9 cellular contexts compared by ENCODE assay signal in genomic region chr9:23821400-23822181, GRCh38. TPM values are rescaled to one million over a fixed set of nuclear protein-coding genes. Genes with fewer than 3 reads are reported as not detected.
DNase-seq lines count a peak whose midpoint lies in the region; ATAC-seq and TF ChIP-seq lines count a peak whose summit lies in the region.
"Had no signal": no experiment of that assay in that cellular context is flagged by ENCODE, and none has a peak within 500 bp of the region (broad histone marks: within the 10 kb centered on the region; RNA-seq: fewer than 3 reads in every experiment).

No MANE protein-coding gene starts in this region.

- CTCF ChIA-PET in activated CD8-positive, alpha-beta T cell treated with anti-CD3 and anti-CD28 coated beads for 36 hours (lab: Charles Lee): no interaction called here

- WGBS in tibial nerve, 2 donors: 1% methylated on average over 17 to 78 of the region's 95 CpGs

- no peak for TF ChIP-seq POLR2A in tibial nerve (IDR thresholded peaks at IDR 0.05)

- H3K4me3 ChIP-seq in ascending aorta (peak overlapping the region; percentile 58 to 60), tibial nerve (peak overlapping the region in 3 of 4 donors; percentile 15 to 50 (median 19))

- no peak overlapping the region for H3K27ac Mint-ChIP-seq in activated CD8-positive, alpha-beta T cell treated with anti-CD3 and anti-CD28 coated beads for 36 hours
- H3K27ac Mint-ChIP-seq: B cell had no signal

- H3K4me1 ChIP-seq in ascending aorta (no peaks in the 10 kb centered on the region), tibial nerve (peaks cover 0 to 44% (median 3%) of the 10 kb centered on the region in 4 donors)

- TF ChIP-seq CTCF in ascending aorta (IDR thresholded peaks at IDR 0.05) (no peak), tibial nerve (IDR thresholded peaks at IDR 0.05) (no peak)
- TF ChIP-seq CTCF in activated CD8-positive, alpha-beta T cell treated with anti-CD3 and anti-CD28 coated beads for 36 hours (IDR thresholded peaks at IDR 0.05): no peak

- peaks cover 2% of the 10 kb centered on the region for H3K36me3 Mint-ChIP-seq in activated CD8-positive, alpha-beta T cell treated with anti-CD3 and anti-CD28 coated beads for 36 hours (ENCODE audit: low read depth)

- intact Hi-C loops in ascending aorta (cut with DNase I): no loop called here
- intact Hi-C loops in activated CD8-positive, alpha-beta T cell treated with anti-CD3 and anti-CD28 coated beads for 36 hours (cut with micrococcal nuclease): no loop called here

- H3K27me3 Mint-ChIP-seq in activated CD8-positive, alpha-beta T cell treated with anti-CD3 and anti-CD28 coated beads for 36 hours: peaks cover 42% of the 10 kb centered on the region

- H3K4me1 Mint-ChIP-seq in activated CD8-positive, alpha-beta T cell treated with anti-CD3 and anti-CD28 coated beads for 36 hours (ENCODE audit: low read depth): peaks cover 4% of the 10 kb centered on the region
- H3K4me1 Mint-ChIP-seq: B cell had no signal

- POLR2A ChIA-PET in activated CD8-positive, alpha-beta T cell treated with anti-CD3 and anti-CD28 coated beads for 36 hours (lab: Charles Lee): no interaction called here

- no peak for TF ChIP-seq EP300 in tibial nerve (IDR thresholded peaks at IDR 0.05)

- H3K9me3 Mint-ChIP-seq in activated CD8-positive, alpha-beta T cell treated with anti-CD3 and anti-CD28 coated beads for 36 hours: peaks cover 7% of the 10 kb centered on the region

- ATAC-seq in activated CD8-positive, alpha-beta T cell treated with anti-CD3 and anti-CD28 coated beads for 36 hours: no peak
- ATAC-seq in GM18511 (IDR thresholded peaks at IDR 0.05; ENCODE audit: unreplicated experiment) (no peak), HG03439 (IDR thresholded peaks at IDR 0.05; ENCODE audit: unreplicated experiment) (no peak)

- H3K27me3 ChIP-seq in ascending aorta (peaks cover 13% of the 10 kb centered on the region), tibial nerve (peaks cover 0 to 74% of the 10 kb centered on the region in 2 donors)

- H3K9me3 ChIP-seq in ascending aorta (no peaks in the 10 kb centered on the region), tibial nerve (no peaks in the 10 kb centered on the region)

- H3K27ac ChIP-seq in ascending aorta: no peak overlapping the region
- no peak overlapping the region for H3K27ac ChIP-seq in tibial nerve

- no peak overlapping the region for H3K4me3 Mint-ChIP-seq in activated CD8-positive, alpha-beta T cell treated with anti-CD3 and anti-CD28 coated beads for 36 hours
- H3K4me3 Mint-ChIP-seq: B cell had no signal

- H3K36me3 ChIP-seq in ascending aorta (no peaks in the 10 kb centered on the region), tibial nerve (no peaks in the 10 kb centered on the region)

- peak; percentile 65 to 79 for DNase-seq in NCI-H524 (lab: John Stamatoyannopoulos, UW)
- DNase-seq in NCI-H524 treated with DMSO at 0.1 percent for 48 hours (lab: John Stamatoyannopoulos, UW): no peak
- no peak for DNase-seq in ascending aorta (ENCODE audit: low spot score in 2 of 2)
- DNase-seq in left kidney (ENCODE audit: low read depth, low spot score): peak; percentile 87
- DNase-seq in tibial nerve (ENCODE audit: low spot score in 2 of 2): no peak
- DNase-seq in activated CD8-positive, alpha-beta T cell treated with anti-CD3 and anti-CD28 coated beads for 36 hours: no peak

RNA-seq across cellular contexts. Expression of gene ELAVL2, which starts 4.4 kb away (rescaled TPM):
- total RNA-seq in ascending aorta: not detected
- 1 to 10 TPM in 1 of 4 donors, under 1 TPM in 1, not detected in 2; 0.63 to 2.6 TPM for total RNA-seq in tibial nerve
- not detected for total RNA-seq in activated CD8-positive, alpha-beta T cell treated with anti-CD3 and anti-CD28 coated beads for 36 hours
- total RNA-seq: B cell had no signal

Comparison
In these comparisons a context has a peak if more than half of its experiments do, and no peak if none do; other contexts are left out.
1. DNase-seq: peak in NCI-H524 (2 of 2) and left kidney (single experiment); none in NCI-H524 treated with DMSO at 0.1 percent for 48 hours (single experiment), ascending aorta (0 of 2), tibial nerve (0 of 2) and activated CD8-positive, alpha-beta T cell treated with anti-CD3 and anti-CD28 coated beads for 36 hours (single experiment).